14 cellular contexts compared by ENCODE assay signal in genomic region chr20:50868509-50869495, GRCh38.
DNase-seq lines count a peak whose midpoint lies in the region; ATAC-seq and TF ChIP-seq lines count a peak whose summit lies in the region.
"Had no signal": no experiment of that assay in that cellular context is flagged by ENCODE, and none has a peak within 500 bp of the region (broad histone marks: within the 10 kb centered on the region; RNA-seq: fewer than 3 reads in every experiment).

No MANE protein-coding gene starts in this region.

- H3K4me1 Mint-ChIP-seq in activated naive CD4-positive, alpha-beta T cell treated with anti-CD3 and anti-CD28 coated beads, Interleukin-2, amount 50 U/mL, for 24 hours = no peaks in the 10 kb centered on the region
- H3K4me1 Mint-ChIP-seq: activated naive CD8-positive, alpha-beta T cell treated with anti-CD3 and anti-CD28 coated beads, Interleukin-2, amount 10 ng/mL, durations not matched to agents 7 days and 5 days had no signal

- H3K9me3 Mint-ChIP-seq in activated naive CD4-positive, alpha-beta T cell treated with anti-CD3 and anti-CD28 coated beads, Interleukin-2, amount 50 U/mL, for 24 hours = no peaks in the 10 kb centered on the region
- H3K9me3 Mint-ChIP-seq: activated naive CD8-positive, alpha-beta T cell treated with anti-CD3 and anti-CD28 coated beads, Interleukin-2, amount 10 ng/mL, durations not matched to agents 7 days and 5 days had no signal

- no peaks in the 10 kb centered on the region for H3K9me3 ChIP-seq in right atrium auricular region
- H3K9me3 ChIP-seq: psoas muscle, uterus had no signal

- no peaks in the 10 kb centered on the region for H3K27me3 Mint-ChIP-seq in activated naive CD4-positive, alpha-beta T cell treated with anti-CD3 and anti-CD28 coated beads, Interleukin-2, amount 50 U/mL, for 24 hours
- H3K27me3 Mint-ChIP-seq: activated naive CD8-positive, alpha-beta T cell treated with anti-CD3 and anti-CD28 coated beads, Interleukin-2, amount 10 ng/mL, durations not matched to agents 7 days and 5 days had no signal

- no peak overlapping the region for H3K27ac ChIP-seq in right atrium auricular region
- H3K27ac ChIP-seq: psoas muscle, uterus had no signal

- no peak overlapping the region for H3K4me3 Mint-ChIP-seq in activated naive CD4-positive, alpha-beta T cell treated with anti-CD3 and anti-CD28 coated beads, Interleukin-2, amount 50 U/mL, for 24 hours
- H3K4me3 Mint-ChIP-seq: activated naive CD8-positive, alpha-beta T cell treated with anti-CD3 and anti-CD28 coated beads, Interleukin-2, amount 10 ng/mL, durations not matched to agents 7 days and 5 days had no signal

- H3K36me3 Mint-ChIP-seq in activated naive CD4-positive, alpha-beta T cell treated with anti-CD3 and anti-CD28 coated beads, Interleukin-2, amount 50 U/mL, for 24 hours = no peaks in the 10 kb centered on the region

- no peak for DNase-seq in activated naive CD4-positive, alpha-beta T cell (lab: John Stamatoyannopoulos, UW)
- DNase-seq in NCI-H2029 treated with DMSO at 0.1 percent for 48 hours (lab: John Stamatoyannopoulos, UW) (peak; percentile 7), renal cortical epithelial cell (ENCODE audit: low read depth) (peak; percentile 39), right atrium auricular region (ENCODE audit: low spot score) (no peak), mesenteric fat pad (ENCODE audit: low spot score) (no peak), omental fat pad (ENCODE audit: low spot score) (no peak)
- DNase-seq: activated naive CD8-positive, alpha-beta T cell treated with anti-CD3 and anti-CD28 coated beads, Interleukin-2, amount 10 ng/mL, durations not matched to agents 7 days and 5 days; mesendoderm; NCI-H446 treated with DMSO at 0.1 percent for 48 hours; Right ventricle myocardium superior; uterus had no signal

- H3K4me3 ChIP-seq in right atrium auricular region = no peak overlapping the region
- H3K4me3 ChIP-seq: psoas muscle, uterus had no signal

- H3K36me3 ChIP-seq in right atrium auricular region = no peaks in the 10 kb centered on the region
- H3K36me3 ChIP-seq: uterus had no signal

- TF ChIP-seq CTCF in right atrium auricular region (IDR thresholded peaks at IDR 0.05) (no peak), omental fat pad (IDR thresholded peaks at IDR 0.05) (no peak)

- ATAC-seq in esophagus mucosa = peak; percentile 81
- no peak for ATAC-seq in omental fat pad (ENCODE audit: low FRiP score)
- ATAC-seq: psoas muscle had no signal

- no peaks in the 10 kb centered on the region for H3K27me3 ChIP-seq in right atrium auricular region
- H3K27me3 ChIP-seq: uterus had no signal

- H3K4me1 ChIP-seq in right atrium auricular region = no peaks in the 10 kb centered on the region
- H3K4me1 ChIP-seq: psoas muscle, uterus had no signal

- peak overlapping the region; percentile 55 for H3K27ac Mint-ChIP-seq in activated naive CD4-positive, alpha-beta T cell treated with anti-CD3 and anti-CD28 coated beads, Interleukin-2, amount 50 U/mL, for 24 hours
- H3K27ac Mint-ChIP-seq: activated naive CD8-positive, alpha-beta T cell treated with anti-CD3 and anti-CD28 coated beads, Interleukin-2, amount 10 ng/mL, durations not matched to agents 7 days and 5 days had no signal

Comparison
In these comparisons a context has a peak if more than half of its experiments do, and no peak if none do; other contexts are left out.
1. DNase-seq: peak in NCI-H2029 treated with DMSO at 0.1 percent for 48 hours (single experiment) and renal cortical epithelial cell (single experiment); none in activated naive CD4-positive, alpha-beta T cell (0 of 4), right atrium auricular region (single experiment), mesenteric fat pad (single experiment) and omental fat pad (single experiment).